Comparison of ENCODE assay signal across 1 cellular context in genomic region chr10:68562666-68563522, GRCh38.
A peak's percentile ranks its signal among the peaks of the same experiment; 100 is the strongest.
TF ChIP-seq lines count a peak whose summit lies in the region.

No MANE protein-coding gene starts in this region.

TF ChIP-seq in H1, 55 proteins besides CTCF, POLR2A, EP300 and RAD21:
- TF ChIP-seq GTF2F1 (IDR thresholded peaks at IDR 0.05; ENCODE audit: borderline replicate concordance, low read depth, low read length) (no peak), EGR1 (IDR thresholded peaks at IDR 0.05; ENCODE audit: borderline replicate concordance, low read depth, low read length) (0 out of 2 replicates have a peak, but pooled peaks have one; percentile 27), CHD1 (IDR thresholded peaks at IDR 0.05; ENCODE audit: low read depth, low read length) (peak; percentile 19; the same call in 1 of the 2 replicates), CHD2 (IDR thresholded peaks at IDR 0.05; ENCODE audit: low read length) (no peak), TCF12 (IDR thresholded peaks at IDR 0.05; ENCODE audit: low read depth, low read length) (no peak), NANOG (IDR thresholded peaks at IDR 0.05; ENCODE audit: insufficient read depth, low read depth, low read length, poor library complexity, severe bottlenecking) (no peak), TAF1 (IDR thresholded peaks at IDR 0.05; ENCODE audit: low read depth, low read length) (peak; percentile 23; the same call in 1 of the 2 replicates), PHF8 (conservative IDR thresholded peaks at IDR 0.05; ENCODE audit: low read depth, low read length) (no peak), ZNF274 (IDR thresholded peaks at IDR 0.05; ENCODE audit: borderline replicate concordance, extremely low read depth, low read length) (no peak), KDM4A (IDR thresholded peaks at IDR 0.05; ENCODE audit: low read depth, low read length, severe bottlenecking) (no peak), JUN (IDR thresholded peaks at IDR 0.05; ENCODE audit: low read depth, low read length) (no peak), RFX5 (IDR thresholded peaks at IDR 0.05; ENCODE audit: borderline replicate concordance, low read depth, low read length) (no peak), ATF2 (IDR thresholded peaks at IDR 0.05; ENCODE audit: low read length) (peak; percentile 55; the same call in 1 of the 2 replicates), NRF1 (IDR thresholded peaks at IDR 0.05; ENCODE audit: low read depth, low read length) (no peak), HDAC2 (IDR thresholded peaks at IDR 0.05; ENCODE audit: borderline replicate concordance in 1 of 2, low read depth in 2 of 2, low read length in 2 of 2) (peak in 1 of 2 experiments; percentile 68; a peak in 1 of 4 replicates), BCL11A (IDR thresholded peaks at IDR 0.05; ENCODE audit: low read depth in 2 of 2, low read length in 2 of 2) (no peak), USF2 (IDR thresholded peaks at IDR 0.05; ENCODE audit: low read length) (no peak), CBX5 (IDR thresholded peaks at IDR 0.05; ENCODE audit: low read depth, low read length) (no peak), SP4 (IDR thresholded peaks at IDR 0.05; ENCODE audit: low read length) (no peak), BACH1 (IDR thresholded peaks at IDR 0.05; ENCODE audit: low read length) (no peak), KDM1A (IDR thresholded peaks at IDR 0.05; ENCODE audit: borderline replicate concordance, low read length) (no peak), POU5F1 (IDR thresholded peaks at IDR 0.05; ENCODE audit: low read depth, low read length) (no peak), GABPA (IDR thresholded peaks at IDR 0.05; ENCODE audit: borderline replicate concordance, insufficient read depth, low read length) (no peak), ASH2L (IDR thresholded peaks at IDR 0.05; ENCODE audit: low read length) (peak; percentile 12), SUZ12 (IDR thresholded peaks at IDR 0.05; ENCODE audit: low read length) (no peak), SIN3A (conservative IDR thresholded peaks at IDR 0.05 in 1 of 2, IDR thresholded peaks at IDR 0.05 in 1 of 2; ENCODE audit: low read depth in 1 of 2, low read length in 2 of 2) (peak; percentile 50 to 54; a peak in 1 of 4 replicates), SP1 (IDR thresholded peaks at IDR 0.05; ENCODE audit: low read depth, low read length) (peak; percentile 46; the same call in 1 of the 2 replicates), YY1 (IDR thresholded peaks at IDR 0.05; ENCODE audit: low read depth, low read length) (peak; percentile 82), TBP (IDR thresholded peaks at IDR 0.05; ENCODE audit: low read depth, low read length) (peak; percentile 44; the same call in 1 of the 2 replicates), KDM5A (IDR thresholded peaks at IDR 0.05; ENCODE audit: low read length) (no peak), MAFK (IDR thresholded peaks at IDR 0.05; ENCODE audit: low read depth, low read length) (no peak), SP2 (IDR thresholded peaks at IDR 0.05; ENCODE audit: low read length) (no peak), E2F6 (IDR thresholded peaks at IDR 0.05) (peak; percentile 58; the same call in 1 of the 2 replicates), CREB1 (IDR thresholded peaks at IDR 0.05) (no peak), FOSL1 (IDR thresholded peaks at IDR 0.05; ENCODE audit: insufficient read depth, low read depth, low read length) (no peak), SAP30 (IDR thresholded peaks at IDR 0.05; ENCODE audit: insufficient read depth, insufficient replicate concordance, low read length) (no peak), TEAD4 (IDR thresholded peaks at IDR 0.05; ENCODE audit: low read depth, low read length) (no peak), RNF2 (IDR thresholded peaks at IDR 0.05; ENCODE audit: borderline replicate concordance, low read depth, low read length, missing control alignments, poor library complexity, severe bottlenecking) (no peak), TAF7 (optimal IDR thresholded peaks at IDR 0.05; ENCODE audit: borderline replicate concordance, low read depth, low read length) (no peak), EZH2 (IDR thresholded peaks at IDR 0.05; ENCODE audit: low read depth, low read length, severe bottlenecking) (no peak), SRF (IDR thresholded peaks at IDR 0.05; ENCODE audit: low read depth, low read length) (no peak), SIRT6 (IDR thresholded peaks at IDR 0.05; ENCODE audit: low read length) (no peak), RBBP5 (IDR thresholded peaks at IDR 0.05; ENCODE audit: borderline replicate concordance, low read depth, low read length) (no peak), JUND (IDR thresholded peaks at IDR 0.05; ENCODE audit: low read length) (no peak), MAX (IDR thresholded peaks at IDR 0.05) (peak; percentile 65), POLR2AphosphoS5 (IDR thresholded peaks at IDR 0.05; ENCODE audit: low read depth, low read length) (no peak), HDAC6 (IDR thresholded peaks at IDR 0.05; ENCODE audit: low read depth, low read length) (no peak), ATF3 (IDR thresholded peaks at IDR 0.05; ENCODE audit: insufficient read depth, low read depth, low read length) (no peak), RXRA (IDR thresholded peaks at IDR 0.05; ENCODE audit: insufficient read depth, low read depth, low read length) (no peak), CHD7 (IDR thresholded peaks at IDR 0.05; ENCODE audit: insufficient replicate concordance, low read length) (no peak), BRCA1 (IDR thresholded peaks at IDR 0.05; ENCODE audit: low read depth, low read length) (no peak), CEBPB (IDR thresholded peaks at IDR 0.05; ENCODE audit: low read depth, low read length) (no peak), SIX5 (IDR thresholded peaks at IDR 0.05; ENCODE audit: low read depth, low read length) (no peak), CBX8 (IDR thresholded peaks at IDR 0.05; ENCODE audit: borderline replicate concordance, low read depth, low read length) (no peak), CTBP2 (IDR thresholded peaks at IDR 0.05; ENCODE audit: borderline replicate concordance, insufficient read depth, insufficient read length, low read length) (no peak)
